Comparison of ENCODE assay signal across 21 cellular contexts in genomic region chr1:85818371-85818770, GRCh38.
A peak's percentile ranks its signal among the peaks of the same experiment; 100 is the strongest.
DNase-seq lines count a peak whose midpoint lies in the region; ATAC-seq and TF ChIP-seq lines count a peak whose summit lies in the region.
"Had no signal": no experiment of that assay in that cellular context is flagged by ENCODE, and none has a peak within 500 bp of the region (broad histone marks: within the 10 kb centered on the region; RNA-seq: fewer than 3 reads in every experiment).

No MANE protein-coding gene starts in this region.

- no peaks in the 10 kb centered on the region for H3K4me1 Mint-ChIP-seq in activated naive CD4-positive, alpha-beta T cell treated with anti-CD3 and anti-CD28 coated beads, Interleukin-2, amount 10 ng/mL, durations not matched to agents 7 days and 5 days
- H3K4me1 Mint-ChIP-seq: T-cell had no signal

- H2AFZ ChIP-seq in PC-3 (ENCODE audit: low read length): peak overlapping the region; percentile 26

- no peak overlapping the region for H3K4me3 Mint-ChIP-seq in activated naive CD4-positive, alpha-beta T cell treated with anti-CD3 and anti-CD28 coated beads, Interleukin-2, amount 10 ng/mL, durations not matched to agents 7 days and 5 days
- H3K4me3 Mint-ChIP-seq: activated T-cell treated with anti-CD3 and anti-CD28 coated beads, Interleukin-2, amount 50 U/mL, for 4 hours; dendritic cell treated with granulocyte-macrophage colony-stimulating factor and Interleukin-4, amounts not matched to agents 40 ng/mL and 50 ng/mL, for 4 days; T-cell had no signal

- CTCF ChIA-PET in PC-3 (lab: Charles Lee): no interaction called here
- CTCF ChIA-PET in activated naive CD4-positive, alpha-beta T cell treated with anti-CD3 and anti-CD28 coated beads, Interleukin-2, amount 10 ng/mL, durations not matched to agents 7 days and 5 days (lab: Charles Lee): no interaction called here

- no peaks in the 10 kb centered on the region for H3K36me3 Mint-ChIP-seq in activated naive CD4-positive, alpha-beta T cell treated with anti-CD3 and anti-CD28 coated beads, Interleukin-2, amount 10 ng/mL, durations not matched to agents 7 days and 5 days
- H3K36me3 Mint-ChIP-seq: T-cell had no signal

- H3K27ac ChIP-seq in PC-3 (ENCODE audit: low read length): peak overlapping the region; percentile 78
- peak overlapping the region; percentile 64 for H3K27ac ChIP-seq in subcutaneous abdominal adipose tissue (ENCODE audit: low read depth, low read length)
- H3K27ac ChIP-seq: adrenal gland, foreskin keratinocyte, spleen had no signal

- no peaks in the 10 kb centered on the region for H3K9me3 ChIP-seq in PC-3 (ENCODE audit: low read length)
- H3K9me3 ChIP-seq in subcutaneous abdominal adipose tissue (ENCODE audit: control insufficient read depth in 5 of 5, low read length in 5 of 5): no peaks in the 10 kb centered on the region
- no peaks in the 10 kb centered on the region for H3K9me3 ChIP-seq in BE2C
- H3K9me3 ChIP-seq: adrenal gland, spleen had no signal

- TF ChIP-seq CTCF in PC-3 (conservative IDR thresholded peaks at IDR 0.05; ENCODE audit: low read depth, low read length) (no peak), fibroblast of the aortic adventitia (IDR thresholded peaks at IDR 0.05; ENCODE audit: insufficient read depth, low read length) (no peak), BE2C (IDR thresholded peaks at IDR 0.05; ENCODE audit: low read depth, low read length) (no peak)

- H3K9ac ChIP-seq in PC-3 (ENCODE audit: low read length) (peak overlapping the region; percentile 44), subcutaneous abdominal adipose tissue (ENCODE audit: low read length in 5 of 5) (no peak overlapping the region)

- ATAC-seq in PC-3 (peak; percentile 95), GM19328 (IDR thresholded peaks at IDR 0.05; ENCODE audit: unreplicated experiment) (no peak)
- ATAC-seq: activated T-cell treated with anti-CD3 and anti-CD28 coated beads, Interleukin-2, amount 50 U/mL, for 4 hours; foreskin keratinocyte; HepG2; T-cell had no signal

- DNase-seq in DMS153 (lab: John Stamatoyannopoulos, UW) (peak; percentile 63), DMS153 treated with DMSO at 0.1 percent for 48 hours (lab: John Stamatoyannopoulos, UW; ENCODE audit: unreplicated experiment) (no peak), PC-3 (peak; percentile 89), fibroblast of the aortic adventitia (ENCODE audit: low read depth) (peak; percentile 11), BE2C (no peak)
- DNase-seq in activated naive CD4-positive, alpha-beta T cell treated with anti-CD3 and anti-CD28 coated beads, Interleukin-2, amount 10 ng/mL, durations not matched to agents 7 days and 5 days: no peak
- DNase-seq: 8988T; activated CD4-positive, alpha-beta T cell treated with anti-CD3 and anti-CD28 coated beads for 4 hours; activated T-cell treated with anti-CD3 and anti-CD28 coated beads, Interleukin-2, amount 50 U/mL, for 4 hours; adrenal gland; DMS79 treated with DMSO at 0.1 percent for 48 hours; foreskin keratinocyte; NCI-H1048; NCI-H345; occipital lobe; spleen; T-cell had no signal

- POLR2A ChIA-PET in PC-3 (lab: Charles Lee; ENCODE audit: unreplicated experiment): interaction anchor here (1.0 kb wide), 1 partner anchor 53 kb away, joined by 8 read pairs; no protein-coding TSS in a partner anchor

- H3K4me3 ChIP-seq in PC-3 (ENCODE audit: low read length) (peak overlapping the region; percentile 6), fibroblast of the aortic adventitia (ENCODE audit: low read depth, low read length) (no peak overlapping the region), subcutaneous abdominal adipose tissue (ENCODE audit: low read depth in 1 of 5, low read length in 5 of 5) (no peak overlapping the region), BE2C (ENCODE audit: low read depth, low read length) (no peak overlapping the region)
- H3K4me3 ChIP-seq: adrenal gland, spleen had no signal

- H3K4me2 ChIP-seq in PC-3 (ENCODE audit: low read length): peak overlapping the region; percentile 53

- no peaks in the 10 kb centered on the region for H3K9me3 Mint-ChIP-seq in activated naive CD4-positive, alpha-beta T cell treated with anti-CD3 and anti-CD28 coated beads, Interleukin-2, amount 10 ng/mL, durations not matched to agents 7 days and 5 days
- H3K9me3 Mint-ChIP-seq: activated T-cell treated with anti-CD3 and anti-CD28 coated beads, Interleukin-2, amount 50 U/mL, for 4 hours; dendritic cell treated with granulocyte-macrophage colony-stimulating factor and Interleukin-4, amounts not matched to agents 40 ng/mL and 50 ng/mL, for 4 days; T-cell had no signal

- no peaks in the 10 kb centered on the region for H3K9me2 ChIP-seq in PC-3 (replicated peaks; ENCODE audit: low read length)

- BruUV-seq in PC-3 (replicated peaks; lab: Mats Ljungman, UMichigan): no TSS peak

- peaks cover 53% of the 10 kb centered on the region for H3K4me1 ChIP-seq in PC-3 (ENCODE audit: insufficient read depth, low read length)
- H3K4me1 ChIP-seq in subcutaneous abdominal adipose tissue (ENCODE audit: control insufficient read depth in 5 of 5, insufficient read depth in 5 of 5, low read length in 5 of 5): peaks cover 2 to 50% (median 20%) of the 10 kb centered on the region in 5 donors
- H3K4me1 ChIP-seq in BE2C: no peaks in the 10 kb centered on the region
- H3K4me1 ChIP-seq: adrenal gland, foreskin keratinocyte, spleen had no signal

- no peaks in the 10 kb centered on the region for H4K20me1 ChIP-seq in PC-3 (ENCODE audit: low read length)

- no peaks in the 10 kb centered on the region for H3K79me2 ChIP-seq in PC-3 (ENCODE audit: low read length)

- no peaks in the 10 kb centered on the region for H3K36me3 ChIP-seq in PC-3 (ENCODE audit: low read depth, low read length)
- no peaks in the 10 kb centered on the region for H3K36me3 ChIP-seq in subcutaneous abdominal adipose tissue (ENCODE audit: control insufficient read depth in 5 of 5, insufficient read depth in 5 of 5, low read length in 5 of 5)
- H3K36me3 ChIP-seq in BE2C: no peaks in the 10 kb centered on the region
- H3K36me3 ChIP-seq: adrenal gland, spleen had no signal

- no peaks in the 10 kb centered on the region for H3K27me3 Mint-ChIP-seq in activated naive CD4-positive, alpha-beta T cell treated with anti-CD3 and anti-CD28 coated beads, Interleukin-2, amount 10 ng/mL, durations not matched to agents 7 days and 5 days
- H3K27me3 Mint-ChIP-seq: dendritic cell treated with granulocyte-macrophage colony-stimulating factor and Interleukin-4, amounts not matched to agents 40 ng/mL and 50 ng/mL, for 4 days; T-cell had no signal

- H3K27me3 ChIP-seq in PC-3 (ENCODE audit: low read length) (no peaks in the 10 kb centered on the region), subcutaneous abdominal adipose tissue (ENCODE audit: control insufficient read depth in 5 of 5, insufficient read depth in 4 of 5, low read length in 5 of 5) (no peaks in the 10 kb centered on the region), BE2C (no peaks in the 10 kb centered on the region)
- H3K27me3 ChIP-seq: adrenal gland, spleen had no signal

- H3K27ac Mint-ChIP-seq in activated naive CD4-positive, alpha-beta T cell treated with anti-CD3 and anti-CD28 coated beads, Interleukin-2, amount 10 ng/mL, durations not matched to agents 7 days and 5 days: no peak overlapping the region
- H3K27ac Mint-ChIP-seq: dendritic cell treated with granulocyte-macrophage colony-stimulating factor and Interleukin-4, amounts not matched to agents 40 ng/mL and 50 ng/mL, for 4 days; T-cell had no signal

- intact Hi-C loops in PC-3 (cut with micrococcal nuclease): loop anchor here (1.0 kb wide), 2 partner anchors 32 to 56 kb away; no protein-coding TSS in a partner anchor

- H3F3A ChIP-seq in PC-3 (ENCODE audit: low read length, unreplicated experiment): no peaks in the 10 kb centered on the region

Comparison
In these comparisons a context has a peak if more than half of its experiments do, and no peak if none do; other contexts are left out.
1. DNase-seq: peak in DMS153 (single experiment), PC-3 (single experiment) and fibroblast of the aortic adventitia (single experiment); none in DMS153 treated with DMSO at 0.1 percent for 48 hours (single experiment), BE2C (single experiment) and activated naive CD4-positive, alpha-beta T cell treated with anti-CD3 and anti-CD28 coated beads, Interleukin-2, amount 10 ng/mL, durations not matched to agents 7 days and 5 days (single experiment).